ENCODE assay signal across 1 cellular context in the genomic region with DNA sequence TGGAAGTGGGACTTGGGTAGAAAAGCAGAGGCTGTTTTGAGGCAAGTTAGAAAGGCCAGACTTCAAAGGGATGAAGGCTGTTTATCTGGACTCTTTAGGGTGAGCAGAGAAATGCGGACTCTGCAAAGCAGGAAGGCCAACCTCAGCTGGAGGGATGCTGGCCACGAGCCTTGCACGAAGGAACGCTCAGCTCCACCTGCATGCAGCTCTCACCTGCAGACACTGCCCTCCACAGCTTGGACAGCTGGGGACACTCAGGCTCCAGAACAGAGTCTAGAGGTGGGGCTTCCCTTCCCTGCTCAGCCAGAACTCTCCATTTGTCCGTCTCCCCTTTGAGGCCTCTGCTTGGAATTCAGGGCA.
TF ChIP-seq lines count a peak whose summit lies in the region.

No MANE protein-coding gene starts in this region.

TF ChIP-seq in HCT116, 20 proteins besides CTCF, POLR2A, EP300 and RAD21 (continued from another document):
- TF ChIP-seq, protein P1, sequence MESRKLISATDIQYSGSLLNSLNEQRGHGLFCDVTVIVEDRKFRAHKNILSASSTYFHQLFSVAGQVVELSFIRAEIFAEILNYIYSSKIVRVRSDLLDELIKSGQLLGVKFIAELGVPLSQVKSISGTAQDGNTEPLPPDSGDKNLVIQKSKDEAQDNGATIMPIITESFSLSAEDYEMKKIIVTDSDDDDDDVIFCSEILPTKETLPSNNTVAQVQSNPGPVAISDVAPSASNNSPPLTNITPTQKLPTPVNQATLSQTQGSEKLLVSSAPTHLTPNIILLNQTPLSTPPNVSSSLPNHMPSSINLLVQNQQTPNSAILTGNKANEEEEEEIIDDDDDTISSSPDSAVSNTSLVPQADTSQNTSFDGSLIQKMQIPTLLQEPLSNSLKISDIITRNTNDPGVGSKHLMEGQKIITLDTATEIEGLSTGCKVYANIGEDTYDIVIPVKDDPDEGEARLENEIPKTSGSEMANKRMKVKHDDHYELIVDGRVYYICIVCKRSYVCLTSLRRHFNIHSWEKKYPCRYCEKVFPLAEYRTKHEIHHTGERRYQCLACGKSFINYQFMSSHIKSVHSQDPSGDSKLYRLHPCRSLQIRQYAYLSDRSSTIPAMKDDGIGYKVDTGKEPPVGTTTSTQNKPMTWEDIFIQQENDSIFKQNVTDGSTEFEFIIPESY (IDR thresholded peaks at IDR 0.05; ENCODE audit: extremely low read depth, insufficient replicate concordance, low read length), result no peak
- TF ChIP-seq JUND (IDR thresholded peaks at IDR 0.05) (no peak), EGR1 (IDR thresholded peaks at IDR 0.05; ENCODE audit: low read depth) (no peak), EZH2 (IDR thresholded peaks at IDR 0.05) (no peak)
- TF ChIP-seq, protein P2, sequence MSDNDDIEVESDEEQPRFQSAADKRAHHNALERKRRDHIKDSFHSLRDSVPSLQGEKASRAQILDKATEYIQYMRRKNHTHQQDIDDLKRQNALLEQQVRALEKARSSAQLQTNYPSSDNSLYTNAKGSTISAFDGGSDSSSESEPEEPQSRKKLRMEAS (IDR thresholded peaks at IDR 0.05), result no peak
TF ChIP-seq in HCT116: peak in this region for 0.
